In genomic region chr2:232502513-232502900, GRCh38 we compare ENCODE assay signal across 8 cellular contexts. TPM values are rescaled to one million over a fixed set of nuclear protein-coding genes. Genes with fewer than 3 reads are reported as not detected.
A peak's percentile ranks its signal among the peaks of the same experiment; 100 is the strongest.
DNase-seq lines count a peak whose midpoint lies in the region; ATAC-seq, FAIRE-seq and TF ChIP-seq lines count a peak whose summit lies in the region.

No MANE protein-coding gene starts in this region.

- H2BK5ac ChIP-seq in mesenchymal stem cell (ENCODE audit: low read depth, low read length, poor library complexity, severe bottlenecking) = no peak overlapping the region

- H3K9ac ChIP-seq in HepG2 (ENCODE audit: insufficient read depth, low read depth, low read length) (no peak overlapping the region), mesenchymal stem cell (ENCODE audit: low read length) (no peak overlapping the region)

- TF ChIP-seq POLR2A in HepG2 (IDR thresholded peaks at IDR 0.05; ENCODE audit: insufficient read depth in 1 of 2, low read depth in 2 of 2, low read length in 2 of 2) (no peak), right lobe of liver (IDR thresholded peaks at IDR 0.05) (no peak)

- no peak overlapping the region for H3K18ac ChIP-seq in mesenchymal stem cell (ENCODE audit: low read depth in 1 of 2, low read length in 2 of 2)

- H3K27me3 Mint-ChIP-seq in activated naive CD4-positive, alpha-beta T cell treated with anti-CD3 and anti-CD28 coated beads, Interleukin-2, amount 50 U/mL, for 24 hours = peaks cover 12% of the 10 kb centered on the region
- H3K27me3 Mint-ChIP-seq in type B pancreatic cell = peaks cover 62% of the 10 kb centered on the region

- H2BK120ac ChIP-seq in mesenchymal stem cell (ENCODE audit: low read depth, low read length) = no peak overlapping the region

- H2AFZ ChIP-seq in HepG2 (ENCODE audit: low read length) = no peak overlapping the region
- no peak overlapping the region for H2AFZ ChIP-seq in mesenchymal stem cell (ENCODE audit: low read depth, low read length)

- TF ChIP-seq EP300 in HepG2 (IDR thresholded peaks at IDR 0.05; ENCODE audit: low read depth in 2 of 2, low read length in 2 of 2) = no peak
- TF ChIP-seq EP300 in HepG2 (CRISPR knock-in tag; IDR thresholded peaks at IDR 0.05; ENCODE audit: borderline replicate concordance) = no peak

- no peaks in the 10 kb centered on the region for H3K79me2 ChIP-seq in HepG2 (ENCODE audit: insufficient read depth, low read length)

- H4K20me1 ChIP-seq in HepG2 (ENCODE audit: insufficient read depth, low read length) = no peaks in the 10 kb centered on the region

- H3K27ac Mint-ChIP-seq in activated naive CD4-positive, alpha-beta T cell treated with anti-CD3 and anti-CD28 coated beads, Interleukin-2, amount 50 U/mL, for 24 hours = no peak overlapping the region
- H3K27ac Mint-ChIP-seq in type B pancreatic cell = peak overlapping the region; percentile 61

- no peak overlapping the region for H2BK15ac ChIP-seq in mesenchymal stem cell (ENCODE audit: low read depth, poor library complexity, severe bottlenecking)

- H2AK5ac ChIP-seq in mesenchymal stem cell (ENCODE audit: low read length, severe bottlenecking) = no peak overlapping the region

- H2BK12ac ChIP-seq in mesenchymal stem cell (ENCODE audit: low read length in 2 of 2) = no peak overlapping the region

- H3K9me3 ChIP-seq in HepG2 (ENCODE audit: low read length) (no peaks in the 10 kb centered on the region), right lobe of liver (no peaks in the 10 kb centered on the region), mesenchymal stem cell (ENCODE audit: control insufficient read depth, low read length) (no peaks in the 10 kb centered on the region)

- H3K4ac ChIP-seq in mesenchymal stem cell (ENCODE audit: low read depth in 1 of 2, low read length in 2 of 2) = no peak overlapping the region

- H3K4me3 Mint-ChIP-seq in activated naive CD4-positive, alpha-beta T cell treated with anti-CD3 and anti-CD28 coated beads, Interleukin-2, amount 50 U/mL, for 24 hours = peak overlapping the region; percentile 78
- H3K4me3 Mint-ChIP-seq in type B pancreatic cell = peak overlapping the region; percentile 84

- no peaks in the 10 kb centered on the region for H3K36me3 Mint-ChIP-seq in activated naive CD4-positive, alpha-beta T cell treated with anti-CD3 and anti-CD28 coated beads, Interleukin-2, amount 50 U/mL, for 24 hours
- no peaks in the 10 kb centered on the region for H3K36me3 Mint-ChIP-seq in type B pancreatic cell

- BruUV-seq in HepG2 (replicated peaks; lab: Mats Ljungman, UMichigan) = no TSS peak

- H3K36me3 ChIP-seq in HepG2 (replicated peaks in 1 of 2; ENCODE audit: control insufficient read depth in 1 of 2, insufficient read depth in 2 of 2, low read length in 2 of 2) (no peaks in the 10 kb centered on the region), right lobe of liver (no peaks in the 10 kb centered on the region), mesenchymal stem cell (ENCODE audit: control insufficient read depth in 1 of 2, insufficient read depth in 2 of 2, low read depth in 1 of 2, low read length in 2 of 2) (no peaks in the 10 kb centered on the region)

- peak overlapping the region in 1 of 3 experiments; percentile 8; a peak in 1 of 6 replicates for H3K4me3 ChIP-seq in HepG2 (replicated peaks in 1 of 3; ENCODE audit: insufficient read depth in 1 of 3, low read depth in 2 of 3, low read length in 3 of 3)
- H3K4me3 ChIP-seq in right lobe of liver = no peak overlapping the region
- no peak overlapping the region for H3K4me3 ChIP-seq in mesenchymal stem cell (ENCODE audit: insufficient read depth in 1 of 2, low read depth in 1 of 2, low read length in 2 of 2)

- H3K4me1 ChIP-seq in HepG2 (ENCODE audit: insufficient read depth, low read length) = peaks cover 11% of the 10 kb centered on the region
- H3K4me1 ChIP-seq in right lobe of liver = peaks cover 0 to 8% (median 0%) of the 10 kb centered on the region in 4 donors
- peaks cover 13% of the 10 kb centered on the region for H3K4me1 ChIP-seq in mesenchymal stem cell (ENCODE audit: control insufficient read depth, insufficient read depth, low read depth, low read length)

- no peaks in the 10 kb centered on the region for H3K9me3 Mint-ChIP-seq in activated naive CD4-positive, alpha-beta T cell treated with anti-CD3 and anti-CD28 coated beads, Interleukin-2, amount 50 U/mL, for 24 hours
- no peaks in the 10 kb centered on the region for H3K9me3 Mint-ChIP-seq in type B pancreatic cell

- DNase-seq in HepG2 (ENCODE audit: low spot score) (no peak), right lobe of liver (no peak), mesenchymal stem cell (no peak), type B pancreatic cell (ENCODE audit: extremely low spot score, unreplicated experiment) (no peak), mesenteric fat pad (ENCODE audit: low spot score) (no peak), GM19239 (ENCODE audit: insufficient read length, low spot score) (no peak)
- no peak for DNase-seq in activated CD4-positive, CD25-positive, alpha-beta regulatory T cell (lab: John Stamatoyannopoulos, UW)

- CTCF ChIA-PET in HepG2 (lab: Yijun Ruan, JAX; ENCODE audit: low intra/inter-chr PET ratio, low total read pairs) = no interaction called here

- H3K23ac ChIP-seq in mesenchymal stem cell (ENCODE audit: low read length in 2 of 2) = peak overlapping the region in 1 of 2 experiments; percentile 84

- POLR2A ChIA-PET in HepG2 (lab: Yijun Ruan, JAX) = no interaction called here

- no peak overlapping the region for H3K14ac ChIP-seq in mesenchymal stem cell (ENCODE audit: low read length in 2 of 2)

- intact Hi-C loops in HepG2 (cut with micrococcal nuclease; ENCODE audit: unreplicated experiment) (no loop called here), right lobe of liver (cut with DNase I) (no loop called here)

- H3K27me3 ChIP-seq in HepG2 (ENCODE audit: control insufficient read depth in 1 of 2, insufficient read depth in 2 of 2, low read length in 2 of 2) = peaks cover 18 to 92% of the 10 kb centered on the region in 2 experiments
- no peaks in the 10 kb centered on the region for H3K27me3 ChIP-seq in right lobe of liver
- H3K27me3 ChIP-seq in mesenchymal stem cell (ENCODE audit: control insufficient read depth in 1 of 2, insufficient read depth in 1 of 2, low read length in 2 of 2) = peaks cover 76 to 96% of the 10 kb centered on the region in 2 experiments

- in situ Hi-C loops in HepG2 (cut with HindIII; ENCODE audit: extremely low pct_ligation_motif_present, low pct_unique_long_range_greater_than_20kb) = no loop called here

- FAIRE-seq in HepG2 (lab: Jason Lieb, UNC) (no peak), GM19239 (lab: Jason Lieb, UNC) (no peak)

- TF ChIP-seq CTCF in HepG2 (CRISPR knock-in tag; IDR thresholded peaks at IDR 0.05) (no peak), right lobe of liver (IDR thresholded peaks at IDR 0.05) (no peak), type B pancreatic cell (conservative IDR thresholded peaks at IDR 0.05) (no peak)

- H3K4me2 ChIP-seq in HepG2 (ENCODE audit: low read depth, low read length) (no peak overlapping the region), mesenchymal stem cell (ENCODE audit: low read length, poor library complexity, severe bottlenecking) (peak overlapping the region; percentile 3)

- 69% methylated on average over 20 of the region's 20 CpGs for WGBS in HepG2 (ENCODE audit: low lambda C conversion rate)
- WGBS in right lobe of liver (ENCODE audit: insufficient coverage, low coverage, low lambda C conversion rate, missing lambda C conversion rate) = 42% methylated on average over 16 of the region's 20 CpGs
- 5% methylated on average over 20 of the region's 20 CpGs for WGBS in mesenchymal stem cell

- no peaks in the 10 kb centered on the region for H3K79me1 ChIP-seq in mesenchymal stem cell (replicated peaks; ENCODE audit: low read length, poor library complexity, severe bottlenecking)

- H4K91ac ChIP-seq in mesenchymal stem cell (ENCODE audit: low read length) = no peak overlapping the region

- H3K27ac ChIP-seq in HepG2 (ENCODE audit: extremely low read length, insufficient read depth, low read length) (no peak overlapping the region), right lobe of liver (no peak overlapping the region), mesenchymal stem cell (ENCODE audit: low read length, poor library complexity, severe bottlenecking) (no peak overlapping the region)

- ATAC-seq in HepG2 = no peak
- no peak for ATAC-seq in right lobe of liver

- no peak for TF ChIP-seq RAD21 in HepG2 (CRISPR knock-in tag; IDR thresholded peaks at IDR 0.05)

- H3K4me1 Mint-ChIP-seq in activated naive CD4-positive, alpha-beta T cell treated with anti-CD3 and anti-CD28 coated beads, Interleukin-2, amount 50 U/mL, for 24 hours = peaks cover 4% of the 10 kb centered on the region
- H3K4me1 Mint-ChIP-seq in type B pancreatic cell (ENCODE audit: unreplicated experiment) = peaks cover 9% of the 10 kb centered on the region

- H4K8ac ChIP-seq in mesenchymal stem cell (ENCODE audit: low read length) = no peak overlapping the region

RNA-seq across cellular contexts. Expression of gene ECEL1, which starts 14.9 kb away (rescaled TPM):
- total RNA-seq in HepG2 (2016; rRNA removed; fragmentation: Illumina TruSeq; extraction: Trizol) (not detected in 2 replicates), right lobe of liver (1 to 10 TPM in 1 of 6 experiments, under 1 TPM in 3, not detected in 2; 0.22 to 1.3 (median 0.83) TPM), type B pancreatic cell (ENCODE audit: low replicate concordance) (7.8 and 9.6 TPM in 2 replicates), mesenteric fat pad (0.35 TPM)
- total RNA-seq in HepG2 (2016; cell fraction: cytosol; rRNA removed; fragmentation: Illumina TruSeq; extraction: Trizol; ENCODE audit: low read depth) = not detected in 2 replicates
- total RNA-seq in HepG2 (2016; cell fraction: insoluble cytoplasmic fraction; rRNA removed; fragmentation: Illumina TruSeq; extraction: Trizol) = not detected in 2 replicates
- total RNA-seq in HepG2 (2016; cell fraction: membrane; rRNA removed; fragmentation: Illumina TruSeq; extraction: Trizol) = not detected in 2 replicates
- not detected in 2 replicates for total RNA-seq in HepG2 (2016; cell fraction: nucleus; rRNA removed; fragmentation: Illumina TruSeq; extraction: Trizol)
- polyA plus RNA-seq in HepG2 (2011; rRNA removed) = not detected in 2 replicates
- 0.06 TPM in 1 of 2 replicates, not detected in the other for polyA plus RNA-seq in HepG2 (2011; cell fraction: cytosol; rRNA removed)
- 0.05 TPM in 1 of 2 replicates, not detected in the other for polyA plus RNA-seq in HepG2 (2011; cell fraction: nucleus; rRNA removed)
- polyA plus RNA-seq in HepG2 (2012) = not detected in 2 replicates
- not detected in 2 replicates for polyA plus RNA-seq in HepG2 (2016; cell fraction: cytosol; fragmentation: Illumina TruSeq; extraction: Trizol; ENCODE audit: low read depth)
- not detected in 2 replicates for polyA plus RNA-seq in HepG2 (2016; cell fraction: insoluble cytoplasmic fraction; fragmentation: Illumina TruSeq; extraction: Trizol; ENCODE audit: low read depth)
- polyA plus RNA-seq in HepG2 (2016; cell fraction: membrane; fragmentation: Illumina TruSeq; extraction: Trizol; ENCODE audit: low read depth) = not detected in 2 replicates
- not detected in 2 replicates for polyA plus RNA-seq in HepG2 (2016; cell fraction: nucleus; fragmentation: Illumina TruSeq; extraction: Trizol; ENCODE audit: insufficient read depth, low read depth)
- polyA minus RNA-seq in HepG2 (2011; rRNA and poly(A)+ RNA removed; ENCODE audit: low replicate concordance) = not detected in 2 replicates
- not detected in 2 replicates for polyA minus RNA-seq in HepG2 (2011; cell fraction: cytosol; rRNA and poly(A)+ RNA removed)
- not detected in 2 replicates for polyA minus RNA-seq in HepG2 (2011; cell fraction: nucleus; rRNA and poly(A)+ RNA removed)
- polyA plus RNA-seq in mesenchymal stem cell (2013, experiment 1 of 2) = not detected
- not detected for polyA plus RNA-seq in mesenchymal stem cell (2013, experiment 2 of 2)

RNA-seq across cellular contexts. Expression of gene PRSS56, which starts 17.7 kb away (rescaled TPM):
- total RNA-seq in HepG2 (2016; rRNA removed; fragmentation: Illumina TruSeq; extraction: Trizol) (not detected in 2 replicates), right lobe of liver (under 1 TPM in 1 of 6 experiments, not detected in 5; 0.19 TPM), type B pancreatic cell (ENCODE audit: low replicate concordance) (0.34 TPM in 1 of 2 replicates, not detected in the other), mesenteric fat pad (not detected)
- total RNA-seq in HepG2 (2016; cell fraction: cytosol; rRNA removed; fragmentation: Illumina TruSeq; extraction: Trizol; ENCODE audit: low read depth) = not detected in 2 replicates
- 0.09 TPM in 1 of 2 replicates, not detected in the other for total RNA-seq in HepG2 (2016; cell fraction: insoluble cytoplasmic fraction; rRNA removed; fragmentation: Illumina TruSeq; extraction: Trizol)
- total RNA-seq in HepG2 (2016; cell fraction: membrane; rRNA removed; fragmentation: Illumina TruSeq; extraction: Trizol) = not detected in 2 replicates
- total RNA-seq in HepG2 (2016; cell fraction: nucleus; rRNA removed; fragmentation: Illumina TruSeq; extraction: Trizol) = not detected in 2 replicates
- polyA plus RNA-seq in HepG2 (2011; rRNA removed) = not detected in 2 replicates
- not detected in 2 replicates for polyA plus RNA-seq in HepG2 (2011; cell fraction: cytosol; rRNA removed)
- not detected in 2 replicates for polyA plus RNA-seq in HepG2 (2011; cell fraction: nucleus; rRNA removed)
- not detected in 2 replicates for polyA plus RNA-seq in HepG2 (2012)
- polyA plus RNA-seq in HepG2 (2016; cell fraction: cytosol; fragmentation: Illumina TruSeq; extraction: Trizol; ENCODE audit: low read depth) = not detected in 2 replicates
- polyA plus RNA-seq in HepG2 (2016; cell fraction: insoluble cytoplasmic fraction; fragmentation: Illumina TruSeq; extraction: Trizol; ENCODE audit: low read depth) = not detected in 2 replicates
- polyA plus RNA-seq in HepG2 (2016; cell fraction: membrane; fragmentation: Illumina TruSeq; extraction: Trizol; ENCODE audit: low read depth) = not detected in 2 replicates
- not detected in 2 replicates for polyA plus RNA-seq in HepG2 (2016; cell fraction: nucleus; fragmentation: Illumina TruSeq; extraction: Trizol; ENCODE audit: insufficient read depth, low read depth)
- not detected in 2 replicates for polyA minus RNA-seq in HepG2 (2011; rRNA and poly(A)+ RNA removed; ENCODE audit: low replicate concordance)
- not detected in 2 replicates for polyA minus RNA-seq in HepG2 (2011; cell fraction: cytosol; rRNA and poly(A)+ RNA removed)
- not detected in 2 replicates for polyA minus RNA-seq in HepG2 (2011; cell fraction: nucleus; rRNA and poly(A)+ RNA removed)
- not detected for polyA plus RNA-seq in mesenchymal stem cell (2013, experiment 1 of 2)
- not detected for polyA plus RNA-seq in mesenchymal stem cell (2013, experiment 2 of 2)

RNA-seq across cellular contexts. Expression of gene CHRND, which starts 23.5 kb away (rescaled TPM):
- total RNA-seq in HepG2 (2016; rRNA removed; fragmentation: Illumina TruSeq; extraction: Trizol) = 0.10 TPM in 1 of 2 replicates, not detected in the other
- not detected in 2 replicates for total RNA-seq in HepG2 (2016; cell fraction: cytosol; rRNA removed; fragmentation: Illumina TruSeq; extraction: Trizol; ENCODE audit: low read depth)
- total RNA-seq in HepG2 (2016; cell fraction: insoluble cytoplasmic fraction; rRNA removed; fragmentation: Illumina TruSeq; extraction: Trizol) = not detected in 2 replicates
- total RNA-seq in HepG2 (2016; cell fraction: membrane; rRNA removed; fragmentation: Illumina TruSeq; extraction: Trizol) = 0.07 and 0.25 TPM in 2 replicates
- not detected in 2 replicates for total RNA-seq in HepG2 (2016; cell fraction: nucleus; rRNA removed; fragmentation: Illumina TruSeq; extraction: Trizol)
- 0.13 and 0.18 TPM in 2 replicates for polyA plus RNA-seq in HepG2 (2011; rRNA removed)
- 0.08 and 0.14 TPM in 2 replicates for polyA plus RNA-seq in HepG2 (2011; cell fraction: cytosol; rRNA removed)
- 0.12 and 0.24 TPM in 2 replicates for polyA plus RNA-seq in HepG2 (2011; cell fraction: nucleus; rRNA removed)
- polyA plus RNA-seq in HepG2 (2012) = 0.13 and 0.32 TPM in 2 replicates
- polyA plus RNA-seq in HepG2 (2016; cell fraction: cytosol; fragmentation: Illumina TruSeq; extraction: Trizol; ENCODE audit: low read depth) = 0.10 and 0.12 TPM in 2 replicates
- polyA plus RNA-seq in HepG2 (2016; cell fraction: insoluble cytoplasmic fraction; fragmentation: Illumina TruSeq; extraction: Trizol; ENCODE audit: low read depth) = not detected in 2 replicates
- polyA plus RNA-seq in HepG2 (2016; cell fraction: membrane; fragmentation: Illumina TruSeq; extraction: Trizol; ENCODE audit: low read depth) = 0.11 and 0.52 TPM in 2 replicates
- 0.26 TPM in 1 of 2 replicates, not detected in the other for polyA plus RNA-seq in HepG2 (2016; cell fraction: nucleus; fragmentation: Illumina TruSeq; extraction: Trizol; ENCODE audit: insufficient read depth, low read depth)
- polyA minus RNA-seq in HepG2 (2011; rRNA and poly(A)+ RNA removed; ENCODE audit: low replicate concordance) = 0.28 TPM in 1 of 2 replicates, not detected in the other
- not detected in 2 replicates for polyA minus RNA-seq in HepG2 (2011; cell fraction: cytosol; rRNA and poly(A)+ RNA removed)
- not detected in 2 replicates for polyA minus RNA-seq in HepG2 (2011; cell fraction: nucleus; rRNA and poly(A)+ RNA removed)
- not detected for total RNA-seq in right lobe of liver
- polyA plus RNA-seq in mesenchymal stem cell (2013, experiment 1 of 2) = not detected
- not detected for polyA plus RNA-seq in mesenchymal stem cell (2013, experiment 2 of 2)
- 0.60 TPM in 1 of 2 replicates, not detected in the other for total RNA-seq in type B pancreatic cell (ENCODE audit: low replicate concordance)
- not detected for total RNA-seq in mesenteric fat pad

RNA-seq across cellular contexts. Expression of gene CHRNG, which starts 37.0 kb away (rescaled TPM):
- total RNA-seq in HepG2 (2016; rRNA removed; fragmentation: Illumina TruSeq; extraction: Trizol) (not detected in 2 replicates), right lobe of liver (not detected), type B pancreatic cell (ENCODE audit: low replicate concordance) (0.50 and 0.87 TPM in 2 replicates), mesenteric fat pad (not detected)
- not detected in 2 replicates for total RNA-seq in HepG2 (2016; cell fraction: cytosol; rRNA removed; fragmentation: Illumina TruSeq; extraction: Trizol; ENCODE audit: low read depth)
- not detected in 2 replicates for total RNA-seq in HepG2 (2016; cell fraction: insoluble cytoplasmic fraction; rRNA removed; fragmentation: Illumina TruSeq; extraction: Trizol)
- not detected in 2 replicates for total RNA-seq in HepG2 (2016; cell fraction: membrane; rRNA removed; fragmentation: Illumina TruSeq; extraction: Trizol)
- not detected in 2 replicates for total RNA-seq in HepG2 (2016; cell fraction: nucleus; rRNA removed; fragmentation: Illumina TruSeq; extraction: Trizol)
- not detected in 2 replicates for polyA plus RNA-seq in HepG2 (2011; rRNA removed)
- not detected in 2 replicates for polyA plus RNA-seq in HepG2 (2011; cell fraction: cytosol; rRNA removed)
- not detected in 2 replicates for polyA plus RNA-seq in HepG2 (2011; cell fraction: nucleus; rRNA removed)
- polyA plus RNA-seq in HepG2 (2012) = 0.05 and 0.21 TPM in 2 replicates
- not detected in 2 replicates for polyA plus RNA-seq in HepG2 (2016; cell fraction: cytosol; fragmentation: Illumina TruSeq; extraction: Trizol; ENCODE audit: low read depth)
- polyA plus RNA-seq in HepG2 (2016; cell fraction: insoluble cytoplasmic fraction; fragmentation: Illumina TruSeq; extraction: Trizol; ENCODE audit: low read depth) = not detected in 2 replicates
- not detected in 2 replicates for polyA plus RNA-seq in HepG2 (2016; cell fraction: membrane; fragmentation: Illumina TruSeq; extraction: Trizol; ENCODE audit: low read depth)
- not detected in 2 replicates for polyA plus RNA-seq in HepG2 (2016; cell fraction: nucleus; fragmentation: Illumina TruSeq; extraction: Trizol; ENCODE audit: insufficient read depth, low read depth)
- not detected in 2 replicates for polyA minus RNA-seq in HepG2 (2011; rRNA and poly(A)+ RNA removed; ENCODE audit: low replicate concordance)
- not detected in 2 replicates for polyA minus RNA-seq in HepG2 (2011; cell fraction: cytosol; rRNA and poly(A)+ RNA removed)
- polyA minus RNA-seq in HepG2 (2011; cell fraction: nucleus; rRNA and poly(A)+ RNA removed) = not detected in 2 replicates
- polyA plus RNA-seq in mesenchymal stem cell (2013, experiment 1 of 2) = not detected
- polyA plus RNA-seq in mesenchymal stem cell (2013, experiment 2 of 2) = not detected

RNA-seq across cellular contexts. Expression of gene ALPI, which starts 46.6 kb away (rescaled TPM):
- total RNA-seq in HepG2 (2016; rRNA removed; fragmentation: Illumina TruSeq; extraction: Trizol) = not detected in 2 replicates
- not detected in 2 replicates for total RNA-seq in HepG2 (2016; cell fraction: cytosol; rRNA removed; fragmentation: Illumina TruSeq; extraction: Trizol; ENCODE audit: low read depth)
- not detected in 2 replicates for total RNA-seq in HepG2 (2016; cell fraction: insoluble cytoplasmic fraction; rRNA removed; fragmentation: Illumina TruSeq; extraction: Trizol)
- total RNA-seq in HepG2 (2016; cell fraction: membrane; rRNA removed; fragmentation: Illumina TruSeq; extraction: Trizol) = not detected in 2 replicates
- not detected in 2 replicates for total RNA-seq in HepG2 (2016; cell fraction: nucleus; rRNA removed; fragmentation: Illumina TruSeq; extraction: Trizol)
- polyA plus RNA-seq in HepG2 (2011; rRNA removed) = 0.03 TPM in 1 of 2 replicates, not detected in the other
- polyA plus RNA-seq in HepG2 (2011; cell fraction: cytosol; rRNA removed) = 0.03 and 0.05 TPM in 2 replicates
- polyA plus RNA-seq in HepG2 (2011; cell fraction: nucleus; rRNA removed) = 0.07 TPM in 1 of 2 replicates, not detected in the other
- not detected in 2 replicates for polyA plus RNA-seq in HepG2 (2012)
- not detected in 2 replicates for polyA plus RNA-seq in HepG2 (2016; cell fraction: cytosol; fragmentation: Illumina TruSeq; extraction: Trizol; ENCODE audit: low read depth)
- polyA plus RNA-seq in HepG2 (2016; cell fraction: insoluble cytoplasmic fraction; fragmentation: Illumina TruSeq; extraction: Trizol; ENCODE audit: low read depth) = not detected in 2 replicates
- not detected in 2 replicates for polyA plus RNA-seq in HepG2 (2016; cell fraction: membrane; fragmentation: Illumina TruSeq; extraction: Trizol; ENCODE audit: low read depth)
- polyA plus RNA-seq in HepG2 (2016; cell fraction: nucleus; fragmentation: Illumina TruSeq; extraction: Trizol; ENCODE audit: insufficient read depth, low read depth) = not detected in 2 replicates
- polyA minus RNA-seq in HepG2 (2011; rRNA and poly(A)+ RNA removed; ENCODE audit: low replicate concordance) = 0.42 TPM in 1 of 2 replicates, not detected in the other
- not detected in 2 replicates for polyA minus RNA-seq in HepG2 (2011; cell fraction: cytosol; rRNA and poly(A)+ RNA removed)
- polyA minus RNA-seq in HepG2 (2011; cell fraction: nucleus; rRNA and poly(A)+ RNA removed) = not detected in 2 replicates
- under 1 TPM in 2 of 6 experiments, not detected in 4; 0.19 to 0.25 TPM for total RNA-seq in right lobe of liver
- polyA plus RNA-seq in mesenchymal stem cell (2013, experiment 1 of 2) = not detected
- not detected for polyA plus RNA-seq in mesenchymal stem cell (2013, experiment 2 of 2)
- 1.5 and 6.5 TPM in 2 replicates for total RNA-seq in type B pancreatic cell (ENCODE audit: low replicate concordance)
- total RNA-seq in mesenteric fat pad = 0.71 TPM
